Comparison of ENCODE assay signal across 1 cellular context in the genomic region with DNA sequence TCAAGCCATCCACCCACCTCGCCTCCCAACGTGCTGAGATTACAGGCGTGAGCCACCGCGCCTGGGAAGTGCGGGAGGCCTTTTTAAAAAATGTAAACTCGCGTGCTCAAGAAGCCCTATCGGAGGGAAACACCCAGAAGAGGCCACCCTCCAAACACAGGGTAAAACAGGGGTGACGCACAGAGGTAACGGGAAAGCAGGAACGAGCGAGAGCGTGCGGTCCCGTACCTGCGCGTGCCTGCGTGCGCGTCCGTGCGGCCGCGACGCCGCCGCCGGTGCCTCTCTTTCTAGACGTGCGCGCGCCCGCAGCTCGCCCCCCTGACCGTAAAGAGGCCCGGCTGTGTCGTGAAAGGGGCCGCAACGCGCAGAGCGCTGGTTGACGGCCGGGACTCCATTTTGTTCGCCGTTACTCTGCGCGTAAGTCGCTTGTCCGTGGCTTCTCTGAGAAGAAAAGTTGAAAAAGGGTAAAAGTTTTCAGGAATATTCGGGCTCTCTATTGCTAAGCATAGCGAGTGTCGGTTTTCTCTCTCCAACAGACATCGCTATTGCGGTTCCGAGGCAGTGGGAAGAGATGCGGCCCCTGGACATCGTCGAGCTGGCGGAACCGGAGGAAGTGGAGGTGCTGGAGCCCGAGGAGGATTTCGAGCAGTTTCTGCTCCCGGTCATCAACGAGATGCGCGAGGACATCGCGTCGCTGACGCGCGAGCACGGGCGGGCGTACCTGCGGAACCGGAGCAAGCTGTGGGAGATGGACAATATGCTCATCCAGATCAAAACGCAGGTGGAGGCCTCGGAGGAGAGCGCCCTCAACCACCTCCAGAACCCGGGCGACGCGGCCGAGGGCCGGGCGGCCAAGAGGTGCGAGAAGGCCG.
A peak's percentile ranks its signal among the peaks of the same experiment; 100 is the strongest.
TF ChIP-seq lines count a peak whose summit lies in the region.

A gene (plus strand): TSS at position 394 of the 872 bp plus-strand sequence. CDS start 178 bp downstream, at position 572.

TF ChIP-seq in HepG2, 621 proteins besides CTCF, POLR2A, EP300 and RAD21 (continued from another document and continues in another):
- TF ChIP-seq, protein P1, sequence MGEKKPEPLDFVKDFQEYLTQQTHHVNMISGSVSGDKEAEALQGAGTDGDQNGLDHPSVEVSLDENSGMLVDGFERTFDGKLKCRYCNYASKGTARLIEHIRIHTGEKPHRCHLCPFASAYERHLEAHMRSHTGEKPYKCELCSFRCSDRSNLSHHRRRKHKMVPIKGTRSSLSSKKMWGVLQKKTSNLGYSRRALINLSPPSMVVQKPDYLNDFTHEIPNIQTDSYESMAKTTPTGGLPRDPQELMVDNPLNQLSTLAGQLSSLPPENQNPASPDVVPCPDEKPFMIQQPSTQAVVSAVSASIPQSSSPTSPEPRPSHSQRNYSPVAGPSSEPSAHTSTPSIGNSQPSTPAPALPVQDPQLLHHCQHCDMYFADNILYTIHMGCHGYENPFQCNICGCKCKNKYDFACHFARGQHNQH (CRISPR knock-in tag; IDR thresholded peaks at IDR 0.05): peak; percentile 85
- TF ChIP-seq, protein P2, sequence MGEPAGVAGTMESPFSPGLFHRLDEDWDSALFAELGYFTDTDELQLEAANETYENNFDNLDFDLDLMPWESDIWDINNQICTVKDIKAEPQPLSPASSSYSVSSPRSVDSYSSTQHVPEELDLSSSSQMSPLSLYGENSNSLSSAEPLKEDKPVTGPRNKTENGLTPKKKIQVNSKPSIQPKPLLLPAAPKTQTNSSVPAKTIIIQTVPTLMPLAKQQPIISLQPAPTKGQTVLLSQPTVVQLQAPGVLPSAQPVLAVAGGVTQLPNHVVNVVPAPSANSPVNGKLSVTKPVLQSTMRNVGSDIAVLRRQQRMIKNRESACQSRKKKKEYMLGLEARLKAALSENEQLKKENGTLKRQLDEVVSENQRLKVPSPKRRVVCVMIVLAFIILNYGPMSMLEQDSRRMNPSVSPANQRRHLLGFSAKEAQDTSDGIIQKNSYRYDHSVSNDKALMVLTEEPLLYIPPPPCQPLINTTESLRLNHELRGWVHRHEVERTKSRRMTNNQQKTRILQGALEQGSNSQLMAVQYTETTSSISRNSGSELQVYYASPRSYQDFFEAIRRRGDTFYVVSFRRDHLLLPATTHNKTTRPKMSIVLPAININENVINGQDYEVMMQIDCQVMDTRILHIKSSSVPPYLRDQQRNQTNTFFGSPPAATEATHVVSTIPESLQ (CRISPR knock-in tag; conservative IDR thresholded peaks at IDR 0.05): no peak; the same call in 1 of the 2 replicates
- TF ChIP-seq ZNF816 (CRISPR knock-in tag; IDR thresholded peaks at IDR 0.05; ENCODE audit: borderline replicate concordance) (peak; percentile 93), MED13 (CRISPR knock-in tag; IDR thresholded peaks at IDR 0.05) (0 out of 2 replicates have a peak, but pooled peaks have one; percentile 11), ZNF772 (CRISPR knock-in tag; IDR thresholded peaks at IDR 0.05) (peak; percentile 68; the same call in 1 of the 2 replicates), ZNF143 (CRISPR knock-in tag; IDR thresholded peaks at IDR 0.05) (no peak), ZNF749 (CRISPR knock-in tag; IDR thresholded peaks at IDR 0.05; ENCODE audit: borderline replicate concordance) (0 out of 2 replicates have a peak, but pooled peaks have one; percentile 35), ISL2 (CRISPR knock-in tag; IDR thresholded peaks at IDR 0.05) (peak; percentile 74; the same call in 1 of the 2 replicates), PLRG1 (conservative IDR thresholded peaks at IDR 0.05) (no peak), ZFP36L1 (CRISPR knock-in tag; IDR thresholded peaks at IDR 0.05) (0 out of 2 replicates have a peak, but pooled peaks have one; percentile 51), ZFP36L2 (CRISPR knock-in tag; IDR thresholded peaks at IDR 0.05) (peak; percentile 77; the same call in 1 of the 2 replicates), ZNF674 (CRISPR knock-in tag; IDR thresholded peaks at IDR 0.05; ENCODE audit: low read depth) (no peak), ZNF570 (CRISPR knock-in tag; IDR thresholded peaks at IDR 0.05; ENCODE audit: borderline replicate concordance) (0 out of 2 replicates have a peak, but pooled peaks have one; percentile 29), CBX5 (CRISPR knock-in tag; IDR thresholded peaks at IDR 0.05; ENCODE audit: borderline replicate concordance) (no peak), SMC3 (IDR thresholded peaks at IDR 0.05; ENCODE audit: low read length) (no peak), ZNF12 (CRISPR knock-in tag; IDR thresholded peaks at IDR 0.05) (0 out of 2 replicates have a peak, but pooled peaks have one; percentile 21), NBN (conservative IDR thresholded peaks at IDR 0.05) (no peak), ZNF530 (CRISPR knock-in tag; IDR thresholded peaks at IDR 0.05; ENCODE audit: low read depth) (no peak), ZMYM3 (CRISPR knock-in tag; IDR thresholded peaks at IDR 0.05) (0 out of 2 replicates have a peak, but pooled peaks have one; percentile 39), PPARG (CRISPR knock-in tag; conservative IDR thresholded peaks at IDR 0.05) (0 out of 2 replicates have a peak, but pooled peaks have one; percentile 15), ZNF446 (CRISPR knock-in tag; IDR thresholded peaks at IDR 0.05) (0 out of 2 replicates have a peak, but pooled peaks have one; percentile 38), NFE2L2 (IDR thresholded peaks at IDR 0.05; ENCODE audit: low read length) (no peak), KDM5B (CRISPR knock-in tag; IDR thresholded peaks at IDR 0.05; ENCODE audit: borderline replicate concordance) (peak; percentile 76; the same call in 1 of the 2 replicates), GZF1 (CRISPR knock-in tag; IDR thresholded peaks at IDR 0.05) (0 out of 2 replicates have a peak, but pooled peaks have one; percentile 68), NR2C2 (CRISPR knock-in tag; IDR thresholded peaks at IDR 0.05; ENCODE audit: borderline replicate concordance) (peak; percentile 61), CREB1 (IDR thresholded peaks at IDR 0.05) (peak; percentile 54; the same call in 1 of the 2 replicates), CREB1 (CRISPR knock-in tag; IDR thresholded peaks at IDR 0.05) (0 out of 2 replicates have a peak, but pooled peaks have one; percentile 23), RARA (CRISPR knock-in tag; IDR thresholded peaks at IDR 0.05) (peak; percentile 27; the same call in 1 of the 2 replicates), ZNF253 (CRISPR knock-in tag; IDR thresholded peaks at IDR 0.05; ENCODE audit: borderline replicate concordance) (peak; percentile 61; the same call in 1 of the 2 replicates), ELF3 (CRISPR knock-in tag; IDR thresholded peaks at IDR 0.05) (peak; percentile 61; the same call in 1 of the 2 replicates), SP5 (CRISPR knock-in tag; IDR thresholded peaks at IDR 0.05; ENCODE audit: borderline replicate concordance, low read depth) (no peak), ZNF350 (CRISPR knock-in tag; IDR thresholded peaks at IDR 0.05; ENCODE audit: borderline replicate concordance, low read depth) (peak; percentile 85; the same call in 1 of the 2 replicates), TEAD3 (CRISPR knock-in tag; optimal IDR thresholded peaks at IDR 0.05; ENCODE audit: borderline replicate concordance) (peak; percentile 82), ZNF709 (CRISPR knock-in tag; IDR thresholded peaks at IDR 0.05) (peak; percentile 73), ZNF792 (CRISPR knock-in tag; IDR thresholded peaks at IDR 0.05) (no peak; the same call in 1 of the 2 replicates)
- TF ChIP-seq, protein P3, sequence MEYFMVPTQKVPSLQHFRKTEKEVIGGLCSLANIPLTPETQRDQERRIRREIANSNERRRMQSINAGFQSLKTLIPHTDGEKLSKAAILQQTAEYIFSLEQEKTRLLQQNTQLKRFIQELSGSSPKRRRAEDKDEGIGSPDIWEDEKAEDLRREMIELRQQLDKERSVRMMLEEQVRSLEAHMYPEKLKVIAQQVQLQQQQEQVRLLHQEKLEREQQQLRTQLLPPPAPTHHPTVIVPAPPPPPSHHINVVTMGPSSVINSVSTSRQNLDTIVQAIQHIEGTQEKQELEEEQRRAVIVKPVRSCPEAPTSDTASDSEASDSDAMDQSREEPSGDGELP (IDR thresholded peaks at IDR 0.05; ENCODE audit: borderline replicate concordance, low read depth): no peak
- TF ChIP-seq, protein P4, sequence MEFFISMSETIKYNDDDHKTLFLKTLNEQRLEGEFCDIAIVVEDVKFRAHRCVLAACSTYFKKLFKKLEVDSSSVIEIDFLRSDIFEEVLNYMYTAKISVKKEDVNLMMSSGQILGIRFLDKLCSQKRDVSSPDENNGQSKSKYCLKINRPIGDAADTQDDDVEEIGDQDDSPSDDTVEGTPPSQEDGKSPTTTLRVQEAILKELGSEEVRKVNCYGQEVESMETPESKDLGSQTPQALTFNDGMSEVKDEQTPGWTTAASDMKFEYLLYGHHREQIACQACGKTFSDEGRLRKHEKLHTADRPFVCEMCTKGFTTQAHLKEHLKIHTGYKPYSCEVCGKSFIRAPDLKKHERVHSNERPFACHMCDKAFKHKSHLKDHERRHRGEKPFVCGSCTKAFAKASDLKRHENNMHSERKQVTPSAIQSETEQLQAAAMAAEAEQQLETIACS (CRISPR knock-in tag; IDR thresholded peaks at IDR 0.05): peak; percentile 100
- TF ChIP-seq, protein P5, sequence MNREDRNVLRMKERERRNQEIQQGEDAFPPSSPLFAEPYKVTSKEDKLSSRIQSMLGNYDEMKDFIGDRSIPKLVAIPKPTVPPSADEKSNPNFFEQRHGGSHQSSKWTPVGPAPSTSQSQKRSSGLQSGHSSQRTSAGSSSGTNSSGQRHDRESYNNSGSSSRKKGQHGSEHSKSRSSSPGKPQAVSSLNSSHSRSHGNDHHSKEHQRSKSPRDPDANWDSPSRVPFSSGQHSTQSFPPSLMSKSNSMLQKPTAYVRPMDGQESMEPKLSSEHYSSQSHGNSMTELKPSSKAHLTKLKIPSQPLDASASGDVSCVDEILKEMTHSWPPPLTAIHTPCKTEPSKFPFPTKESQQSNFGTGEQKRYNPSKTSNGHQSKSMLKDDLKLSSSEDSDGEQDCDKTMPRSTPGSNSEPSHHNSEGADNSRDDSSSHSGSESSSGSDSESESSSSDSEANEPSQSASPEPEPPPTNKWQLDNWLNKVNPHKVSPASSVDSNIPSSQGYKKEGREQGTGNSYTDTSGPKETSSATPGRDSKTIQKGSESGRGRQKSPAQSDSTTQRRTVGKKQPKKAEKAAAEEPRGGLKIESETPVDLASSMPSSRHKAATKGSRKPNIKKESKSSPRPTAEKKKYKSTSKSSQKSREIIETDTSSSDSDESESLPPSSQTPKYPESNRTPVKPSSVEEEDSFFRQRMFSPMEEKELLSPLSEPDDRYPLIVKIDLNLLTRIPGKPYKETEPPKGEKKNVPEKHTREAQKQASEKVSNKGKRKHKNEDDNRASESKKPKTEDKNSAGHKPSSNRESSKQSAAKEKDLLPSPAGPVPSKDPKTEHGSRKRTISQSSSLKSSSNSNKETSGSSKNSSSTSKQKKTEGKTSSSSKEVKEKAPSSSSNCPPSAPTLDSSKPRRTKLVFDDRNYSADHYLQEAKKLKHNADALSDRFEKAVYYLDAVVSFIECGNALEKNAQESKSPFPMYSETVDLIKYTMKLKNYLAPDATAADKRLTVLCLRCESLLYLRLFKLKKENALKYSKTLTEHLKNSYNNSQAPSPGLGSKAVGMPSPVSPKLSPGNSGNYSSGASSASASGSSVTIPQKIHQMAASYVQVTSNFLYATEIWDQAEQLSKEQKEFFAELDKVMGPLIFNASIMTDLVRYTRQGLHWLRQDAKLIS (CRISPR knock-in tag; IDR thresholded peaks at IDR 0.05): no peak
- TF ChIP-seq, protein P6, sequence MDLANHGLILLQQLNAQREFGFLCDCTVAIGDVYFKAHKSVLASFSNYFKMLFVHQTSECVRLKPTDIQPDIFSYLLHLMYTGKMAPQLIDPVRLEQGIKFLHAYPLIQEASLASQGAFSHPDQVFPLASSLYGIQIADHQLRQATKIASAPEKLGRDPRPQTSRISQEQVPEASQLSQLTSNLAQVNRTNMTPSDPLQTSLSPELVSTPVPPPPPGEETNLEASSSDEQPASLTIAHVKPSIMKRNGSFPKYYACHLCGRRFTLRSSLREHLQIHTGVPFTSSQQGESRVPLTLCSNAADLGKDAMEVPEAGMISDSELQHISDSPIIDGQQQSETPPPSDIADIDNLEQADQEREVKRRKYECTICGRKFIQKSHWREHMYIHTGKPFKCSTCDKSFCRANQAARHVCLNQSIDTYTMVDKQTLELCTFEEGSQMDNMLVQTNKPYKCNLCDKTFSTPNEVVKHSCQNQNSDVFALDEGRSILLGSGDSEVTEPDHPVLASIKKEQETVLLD (CRISPR knock-in tag; IDR thresholded peaks at IDR 0.05; ENCODE audit: low read depth): peak; percentile 76
- TF ChIP-seq, protein P7, sequence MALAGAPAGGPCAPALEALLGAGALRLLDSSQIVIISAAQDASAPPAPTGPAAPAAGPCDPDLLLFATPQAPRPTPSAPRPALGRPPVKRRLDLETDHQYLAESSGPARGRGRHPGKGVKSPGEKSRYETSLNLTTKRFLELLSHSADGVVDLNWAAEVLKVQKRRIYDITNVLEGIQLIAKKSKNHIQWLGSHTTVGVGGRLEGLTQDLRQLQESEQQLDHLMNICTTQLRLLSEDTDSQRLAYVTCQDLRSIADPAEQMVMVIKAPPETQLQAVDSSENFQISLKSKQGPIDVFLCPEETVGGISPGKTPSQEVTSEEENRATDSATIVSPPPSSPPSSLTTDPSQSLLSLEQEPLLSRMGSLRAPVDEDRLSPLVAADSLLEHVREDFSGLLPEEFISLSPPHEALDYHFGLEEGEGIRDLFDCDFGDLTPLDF (CRISPR knock-in tag; IDR thresholded peaks at IDR 0.05): peak; percentile 42; the same call in 1 of the 2 replicates
- TF ChIP-seq, protein P8, sequence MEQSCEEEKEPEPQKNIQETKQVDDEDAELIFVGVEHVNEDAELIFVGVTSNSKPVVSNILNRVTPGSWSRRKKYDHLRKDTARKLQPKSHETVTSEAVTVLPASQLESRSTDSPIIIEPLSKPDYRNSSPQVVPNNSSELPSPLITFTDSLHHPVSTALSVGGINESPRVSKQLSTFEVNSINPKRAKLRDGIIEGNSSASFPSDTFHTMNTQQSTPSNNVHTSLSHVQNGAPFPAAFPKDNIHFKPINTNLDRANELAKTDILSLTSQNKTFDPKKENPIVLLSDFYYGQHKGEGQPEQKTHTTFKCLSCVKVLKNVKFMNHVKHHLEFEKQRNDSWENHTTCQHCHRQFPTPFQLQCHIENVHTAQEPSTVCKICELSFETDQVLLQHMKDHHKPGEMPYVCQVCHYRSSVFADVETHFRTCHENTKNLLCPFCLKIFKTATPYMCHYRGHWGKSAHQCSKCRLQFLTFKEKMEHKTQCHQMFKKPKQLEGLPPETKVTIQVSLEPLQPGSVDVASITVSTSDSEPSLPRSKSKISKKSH (CRISPR knock-in tag; IDR thresholded peaks at IDR 0.05; ENCODE audit: borderline replicate concordance): no peak
- TF ChIP-seq, protein P9, sequence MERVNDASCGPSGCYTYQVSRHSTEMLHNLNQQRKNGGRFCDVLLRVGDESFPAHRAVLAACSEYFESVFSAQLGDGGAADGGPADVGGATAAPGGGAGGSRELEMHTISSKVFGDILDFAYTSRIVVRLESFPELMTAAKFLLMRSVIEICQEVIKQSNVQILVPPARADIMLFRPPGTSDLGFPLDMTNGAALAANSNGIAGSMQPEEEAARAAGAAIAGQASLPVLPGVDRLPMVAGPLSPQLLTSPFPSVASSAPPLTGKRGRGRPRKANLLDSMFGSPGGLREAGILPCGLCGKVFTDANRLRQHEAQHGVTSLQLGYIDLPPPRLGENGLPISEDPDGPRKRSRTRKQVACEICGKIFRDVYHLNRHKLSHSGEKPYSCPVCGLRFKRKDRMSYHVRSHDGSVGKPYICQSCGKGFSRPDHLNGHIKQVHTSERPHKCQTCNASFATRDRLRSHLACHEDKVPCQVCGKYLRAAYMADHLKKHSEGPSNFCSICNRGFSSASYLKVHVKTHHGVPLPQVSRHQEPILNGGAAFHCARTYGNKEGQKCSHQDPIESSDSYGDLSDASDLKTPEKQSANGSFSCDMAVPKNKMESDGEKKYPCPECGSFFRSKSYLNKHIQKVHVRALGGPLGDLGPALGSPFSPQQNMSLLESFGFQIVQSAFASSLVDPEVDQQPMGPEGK (CRISPR knock-in tag; IDR thresholded peaks at IDR 0.05): no peak; the same call in 1 of the 2 replicates
- TF ChIP-seq, protein P10, sequence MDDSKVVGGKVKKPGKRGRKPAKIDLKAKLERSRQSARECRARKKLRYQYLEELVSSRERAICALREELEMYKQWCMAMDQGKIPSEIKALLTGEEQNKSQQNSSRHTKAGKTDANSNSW (CRISPR knock-in tag; IDR thresholded peaks at IDR 0.05; ENCODE audit: borderline replicate concordance): no peak
